12 cellular contexts compared by ENCODE assay signal in genomic region chr5:123119334-123119986, GRCh38. TPM values are rescaled to one million over a fixed set of nuclear protein-coding genes. Genes with fewer than 3 reads are reported as not detected.
DNase-seq lines count a peak whose midpoint lies in the region; ATAC-seq, FAIRE-seq and TF ChIP-seq lines count a peak whose summit lies in the region.
"Had no signal": no experiment of that assay in that cellular context is flagged by ENCODE, and none has a peak within 500 bp of the region (broad histone marks: within the 10 kb centered on the region; RNA-seq: fewer than 3 reads in every experiment).

No MANE protein-coding gene starts in this region.

- FAIRE-seq in astrocyte (lab: Jason Lieb, UNC), result no peak
- FAIRE-seq: keratinocyte had no signal

- DNase-seq in AG08395 (ENCODE audit: low spot score), result peak; percentile 53
- DNase-seq in astrocyte (ENCODE audit: low read depth), result peak; percentile 66
- no peak for DNase-seq in left lobe of liver (ENCODE audit: low spot score)
- DNase-seq in NCI-H1417 (lab: John Stamatoyannopoulos, UW), result no peak
- no peak for DNase-seq in dorsolateral prefrontal cortex
- no peak for DNase-seq in NCI-H1048 (lab: John Stamatoyannopoulos, UW)
- DNase-seq: activated CD4-positive, alpha-beta T cell treated with anti-CD3 and anti-CD28 coated beads, Interleukin-2, amount 50 U/mL, for 48 hours; NK-92 treated with Interleukin-12 subunit alpha and Interleukin-12 subunit beta, amount 100 ng/mL, for 24 hours had no signal

- H3K4me1 Mint-ChIP-seq in astrocyte (ENCODE audit: low read depth, unreplicated experiment), result peaks cover 24% of the 10 kb centered on the region

- intact Hi-C loops in dorsolateral prefrontal cortex (cut with DNase I), result no loop called here

- H3K4me3 ChIP-seq in HUES48 (ENCODE audit: low read depth, low read length) (peak overlapping the region; percentile 38; the same call in 1 of the 2 replicates), astrocyte (ENCODE audit: insufficient read depth, low read depth, low read length) (no peak overlapping the region), dorsolateral prefrontal cortex (no peak overlapping the region)

- no peaks in the 10 kb centered on the region for H3K36me3 Mint-ChIP-seq in astrocyte (ENCODE audit: low read depth, unreplicated experiment)
- H3K36me3 Mint-ChIP-seq: CD4-positive, CD25-positive, alpha-beta regulatory T cell had no signal

- H3K9me3 Mint-ChIP-seq in astrocyte (ENCODE audit: unreplicated experiment), result peaks cover 1% of the 10 kb centered on the region

- H3K36me3 ChIP-seq in HUES48 (ENCODE audit: control insufficient read depth, insufficient read depth, low read length) (no peaks in the 10 kb centered on the region), astrocyte (ENCODE audit: insufficient read depth, low read length) (no peaks in the 10 kb centered on the region)

- no peaks in the 10 kb centered on the region for H3K79me2 ChIP-seq in astrocyte (ENCODE audit: insufficient read depth, low read length)

- peak overlapping the region; percentile 94 for H3K27ac Mint-ChIP-seq in astrocyte (ENCODE audit: unreplicated experiment)

- H3K27me3 ChIP-seq in HUES48 (ENCODE audit: control insufficient read depth, insufficient read depth, low read length), result peaks cover 2% of the 10 kb centered on the region; the same call in 1 of the 2 replicates
- no peaks in the 10 kb centered on the region for H3K27me3 ChIP-seq in astrocyte (ENCODE audit: insufficient read depth, low read length)
- H3K27me3 ChIP-seq in dorsolateral prefrontal cortex, result peaks cover 0 to 5% (median 0%) of the 10 kb centered on the region in 45 donors

- no peaks in the 10 kb centered on the region for H4K20me1 ChIP-seq in astrocyte (ENCODE audit: insufficient read depth, low read length)

- no peak overlapping the region for H3K9ac ChIP-seq in HUES48 (ENCODE audit: low read depth, low read length)
- H3K9ac ChIP-seq in astrocyte (ENCODE audit: low read length), result no peak overlapping the region

- peak overlapping the region; percentile 17 for H3K4me3 Mint-ChIP-seq in astrocyte (ENCODE audit: unreplicated experiment)
- H3K4me3 Mint-ChIP-seq: CD4-positive, CD25-positive, alpha-beta regulatory T cell had no signal

- H3K27ac ChIP-seq in HUES48 (ENCODE audit: low read depth, low read length) (peak overlapping the region; percentile 62), astrocyte (ENCODE audit: low read depth, low read length) (no peak overlapping the region), dorsolateral prefrontal cortex (peak overlapping the region in 1 of 59 donors; percentile 17)

- peak overlapping the region; percentile 13 for H2AFZ ChIP-seq in astrocyte (ENCODE audit: low read depth, low read length)

- H3K4me1 ChIP-seq in HUES48 (ENCODE audit: control insufficient read depth, insufficient read depth, low read length) (peaks cover 13% of the 10 kb centered on the region), astrocyte (ENCODE audit: insufficient read depth, low read length) (peaks cover 7% of the 10 kb centered on the region)

- H3K27me3 Mint-ChIP-seq in astrocyte (ENCODE audit: low read depth, unreplicated experiment), result peaks cover 5% of the 10 kb centered on the region

- peak overlapping the region; percentile 67 for H3K4me2 ChIP-seq in astrocyte (ENCODE audit: low read length)

- TF ChIP-seq CTCF in astrocyte (IDR thresholded peaks at IDR 0.05; ENCODE audit: insufficient read depth, low read depth, low read length), result no peak
- no peak for TF ChIP-seq CTCF in dorsolateral prefrontal cortex (IDR thresholded peaks at IDR 0.05 in 54 of 56, conservative IDR thresholded peaks at IDR 0.05 in 2 of 56; ENCODE audit: low read depth in 1 of 56, partially characterized antibody in 56 of 56)

- peak; percentile 39 for ATAC-seq in left lobe of liver
- no peak for ATAC-seq in GM18858 (IDR thresholded peaks at IDR 0.05; ENCODE audit: unreplicated experiment)

- no peaks in the 10 kb centered on the region for H3K9me3 ChIP-seq in HUES48 (ENCODE audit: control insufficient read depth, insufficient read depth, low read length)
- no peaks in the 10 kb centered on the region for H3K9me3 ChIP-seq in astrocyte (ENCODE audit: insufficient read depth, low read depth, low read length)

RNA-seq across cellular contexts. Expression of gene PRDM6, which starts 30.4 kb away (rescaled TPM):
- total RNA-seq in astrocyte (0.43 and 1.2 TPM in 2 replicates), left lobe of liver (0.35 TPM), dorsolateral prefrontal cortex (1 to 10 TPM in 79 of 120 experiments, under 1 TPM in 41; 0.27 to 7.8 (median 1.4) TPM)
- total RNA-seq: CD4-positive, CD25-positive, alpha-beta regulatory T cell had no signal

Comparison
In these comparisons a context has a peak if more than half of its experiments do, and no peak if none do; other contexts are left out.
1. DNase-seq: peak in AG08395 (single experiment) and astrocyte (single experiment); none in left lobe of liver (single experiment), NCI-H1417 (0 of 3), dorsolateral prefrontal cortex (0 of 10) and NCI-H1048 (single experiment).